In the genomic region with DNA sequence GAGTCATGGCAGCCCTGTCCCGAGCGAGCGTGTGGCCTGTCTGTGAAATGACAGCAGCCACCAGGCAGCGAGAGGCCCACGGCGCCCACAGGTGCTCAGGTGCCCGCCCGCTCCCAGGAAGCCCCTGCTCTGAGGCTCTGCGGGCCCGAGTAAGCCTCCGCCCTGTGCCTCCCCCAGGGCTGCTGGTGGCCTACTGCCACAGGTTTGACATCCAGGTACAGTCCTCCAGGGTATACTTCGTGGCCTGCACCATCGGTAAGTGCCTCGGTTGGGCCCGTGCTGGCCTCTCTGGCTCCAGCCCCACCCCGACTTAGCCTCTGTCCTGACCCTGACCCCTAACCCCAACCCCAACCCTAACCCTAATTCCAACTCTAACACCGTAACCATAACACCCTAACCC, we compare ENCODE assay signal across 22 cellular contexts. TPM values are rescaled to one million over a fixed set of nuclear protein-coding genes. Genes with fewer than 3 reads are reported as not detected.
"Had no signal": no experiment of that assay in that cellular context is flagged by ENCODE, and none has a peak within 500 bp of the region (broad histone marks: within the 10 kb centered on the region; RNA-seq: fewer than 3 reads in every experiment).

No MANE protein-coding gene starts in this region.

- FAIRE-seq: endometrium, keratinocyte had no signal

- H3K9me3 ChIP-seq: esophagus muscularis mucosa, gastrocnemius medialis, left lung, neutrophil, sigmoid colon, tibial artery had no signal

- H3K27me3 ChIP-seq: esophagus muscularis mucosa, gastrocnemius medialis, left lung, neutrophil, sigmoid colon, tibial artery had no signal

- DNase-seq: effector memory CD4-positive, alpha-beta T cell; gastrocnemius medialis; immature natural killer cell; naive thymus-derived CD4-positive, alpha-beta T cell; nephron progenitor cell; sigmoid colon; stimulated activated CD4-positive, alpha-beta T cell treated with anti-CD3 and anti-CD28 coated beads, Interleukin-2, amount 100 ng/mL, for 24 hours; stimulated activated CD4-positive, alpha-beta T cell treated with anti-CD3 and anti-CD28 coated beads, Interleukin-4, amount 100 ng/mL, for 4 hours; stimulated activated naive CD4-positive, alpha-beta T cell treated with Interleukin-2 at 50 U/mL for 16 hours; tibial artery had no signal

- H3K4me1 ChIP-seq: gastrocnemius medialis, left lung, tibial artery had no signal

- H3K27ac Mint-ChIP-seq: nephron progenitor cell had no signal

- H3K27me3 Mint-ChIP-seq: naive thymus-derived CD4-positive, alpha-beta T cell had no signal

- H3K4me3 Mint-ChIP-seq: immature natural killer cell; naive thymus-derived CD4-positive, alpha-beta T cell; nephron progenitor cell had no signal

- H3K9me3 Mint-ChIP-seq: immature natural killer cell; naive thymus-derived CD4-positive, alpha-beta T cell; nephron progenitor cell had no signal

- H3K4me1 Mint-ChIP-seq: immature natural killer cell had no signal

- H3K4me3 ChIP-seq: esophagus muscularis mucosa, gastrocnemius medialis, left lung, sigmoid colon, skin epidermis, tibial artery had no signal

- ATAC-seq: gastrocnemius medialis; left lung; naive thymus-derived CD4-positive, alpha-beta T cell had no signal

- H3K27ac ChIP-seq: gastrocnemius medialis, left lung, neutrophil, sigmoid colon, skin epidermis, tibial artery had no signal

RNA-seq across cellular contexts. Expression of gene TMPRSS9, which starts 15.0 kb away (rescaled TPM):
- total RNA-seq: fibroblast of villous mesenchyme; gastrocnemius medialis; left lung; mesenteric fat pad; naive thymus-derived CD4-positive, alpha-beta T cell; pulmonary artery endothelial cell; ureter had no signal
- polyA plus RNA-seq: immature natural killer cell; keratinocyte; naive thymus-derived CD4-positive, alpha-beta T cell had no signal

RNA-seq across cellular contexts. Expression of gene LINGO3, which starts 37.1 kb away (rescaled TPM):
- total RNA-seq: esophagus muscularis mucosa, fibroblast of villous mesenchyme, gastrocnemius medialis, lung microvascular endothelial cell, mesenteric fat pad, osteoblast, pulmonary artery endothelial cell, ureter had no signal
- polyA plus RNA-seq: keratinocyte had no signal
